8 cellular contexts compared by ENCODE assay signal in genomic region chr6:80005406-80005805, GRCh38. TPM values are rescaled to one million over a fixed set of nuclear protein-coding genes. Genes with fewer than 3 reads are reported as not detected.
DNase-seq lines count a peak whose midpoint lies in the region; ATAC-seq and TF ChIP-seq lines count a peak whose summit lies in the region.

No MANE protein-coding gene starts in this region.

- no peak for ATAC-seq in activated CD8-positive, alpha-beta T cell treated with anti-CD3 and anti-CD28 coated beads, Interleukin-2, amount 10 ng/mL, durations not matched to agents 7 days and 5 days
- no peak for ATAC-seq in psoas muscle

- H3K36me3 ChIP-seq in ACC112 (ENCODE audit: insufficient read depth, low read length) (peaks cover 8% of the 10 kb centered on the region), H7 (replicated peaks; ENCODE audit: control insufficient read depth, insufficient read depth, low read length) (peaks cover 2% of the 10 kb centered on the region), psoas muscle (ENCODE audit: insufficient read depth in 1 of 2, low read depth in 1 of 2) (no peaks in the 10 kb centered on the region)

- H3K27me3 Mint-ChIP-seq in activated CD8-positive, alpha-beta T cell treated with anti-CD3 and anti-CD28 coated beads, Interleukin-2, amount 10 ng/mL, durations not matched to agents 7 days and 5 days (ENCODE audit: low read depth) = peaks cover 3% of the 10 kb centered on the region

- no peak for TF ChIP-seq CTCF in psoas muscle (IDR thresholded peaks at IDR 0.05)

- peaks cover 47% of the 10 kb centered on the region for H3K4me1 Mint-ChIP-seq in activated CD8-positive, alpha-beta T cell treated with anti-CD3 and anti-CD28 coated beads, Interleukin-2, amount 10 ng/mL, durations not matched to agents 7 days and 5 days (ENCODE audit: low read depth)

- peaks cover 39% of the 10 kb centered on the region for H3K36me3 Mint-ChIP-seq in activated CD8-positive, alpha-beta T cell treated with anti-CD3 and anti-CD28 coated beads, Interleukin-2, amount 10 ng/mL, durations not matched to agents 7 days and 5 days (ENCODE audit: low read depth)

- no peaks in the 10 kb centered on the region for H3K27me3 ChIP-seq in ACC112 (ENCODE audit: insufficient read depth, low read length)
- no peaks in the 10 kb centered on the region for H3K27me3 ChIP-seq in H7 (ENCODE audit: control insufficient read depth, insufficient read depth, low read length)
- peaks cover 0 to 3% (median 0%) of the 10 kb centered on the region in 3 donors for H3K27me3 ChIP-seq in psoas muscle (ENCODE audit: insufficient read depth in 3 of 3, low read length in 2 of 3)

- no peaks in the 10 kb centered on the region for H3K9me3 ChIP-seq in iPS-18c (ENCODE audit: control insufficient read depth, insufficient read depth, low read length)
- no peaks in the 10 kb centered on the region for H3K9me3 ChIP-seq in psoas muscle

- H2AFZ ChIP-seq in ACC112 (ENCODE audit: low read length, unreplicated experiment) = peak overlapping the region; percentile 50

- DNase-seq in H7 (no peak), superior temporal gyrus (ENCODE audit: extremely low spot score) (no peak), psoas muscle (no peak), D341Med (ENCODE audit: low spot score) (no peak), NCI-H2196 (lab: John Stamatoyannopoulos, UW; ENCODE audit: unreplicated experiment) (no peak)
- DNase-seq in activated CD8-positive, alpha-beta T cell treated with anti-CD3 and anti-CD28 coated beads, Interleukin-2, amount 10 ng/mL, durations not matched to agents 7 days and 5 days = no peak

- H3K27ac ChIP-seq in ACC112 (ENCODE audit: low read depth, low read length) (no peak overlapping the region), psoas muscle (no peak overlapping the region)

- no peaks in the 10 kb centered on the region for H3K9me3 Mint-ChIP-seq in activated CD8-positive, alpha-beta T cell treated with anti-CD3 and anti-CD28 coated beads, Interleukin-2, amount 10 ng/mL, durations not matched to agents 7 days and 5 days (ENCODE audit: insufficient read depth)

- H3K4me3 Mint-ChIP-seq in activated CD8-positive, alpha-beta T cell treated with anti-CD3 and anti-CD28 coated beads, Interleukin-2, amount 10 ng/mL, durations not matched to agents 7 days and 5 days = peak overlapping the region; percentile 92

- peaks cover 30% of the 10 kb centered on the region for H3K79me2 ChIP-seq in ACC112 (ENCODE audit: control insufficient read depth, insufficient read depth, low read length, unreplicated experiment)

- CTCF ChIA-PET in activated CD8-positive, alpha-beta T cell treated with anti-CD3 and anti-CD28 coated beads, Interleukin-2, amount 10 ng/mL, durations not matched to agents 7 days and 5 days (lab: Charles Lee) = interaction anchor here (13.0 kb wide), 1 partner anchor 56 kb away, joined by 108 read pairs; no protein-coding TSS in a partner anchor

- H3K4me1 ChIP-seq in ACC112 (ENCODE audit: control insufficient read depth, insufficient read depth, low read length, unreplicated experiment) (peaks cover 21% of the 10 kb centered on the region), psoas muscle (no peaks in the 10 kb centered on the region)

- H3K27ac Mint-ChIP-seq in activated CD8-positive, alpha-beta T cell treated with anti-CD3 and anti-CD28 coated beads, Interleukin-2, amount 10 ng/mL, durations not matched to agents 7 days and 5 days = peak overlapping the region; percentile 99

- 39 to 40% (median 40%) methylated on average over 6 of the region's 6 CpGs for WGBS in psoas muscle, 3 donors

- intact Hi-C loops in psoas muscle (cut with DNase I) = no loop called here

- POLR2A ChIA-PET in activated CD8-positive, alpha-beta T cell treated with anti-CD3 and anti-CD28 coated beads, Interleukin-2, amount 10 ng/mL, durations not matched to agents 7 days and 5 days (lab: Charles Lee) = interaction anchor here (0.8 kb wide), 1 partner anchor 21 kb away, joined by 3 read pairs; no protein-coding TSS in a partner anchor

- peak overlapping the region; percentile 86 for H3K4me3 ChIP-seq in ACC112 (ENCODE audit: low read depth, low read length)
- H3K4me3 ChIP-seq in H7 (ENCODE audit: insufficient read depth, low read depth, low read length) = peak overlapping the region; percentile 42
- H3K4me3 ChIP-seq in iPS-18c (ENCODE audit: insufficient read depth, low read depth, low read length) = peak overlapping the region; percentile 84
- no peak overlapping the region for H3K4me3 ChIP-seq in psoas muscle

RNA-seq across cellular contexts. Expression of gene TTK, which starts 1.0 kb away (rescaled TPM):
- total RNA-seq in H7 (2014; rRNA removed; shearing (Covaris generic)) = 69.0 and 97.9 TPM in 2 replicates
- total RNA-seq in activated CD8-positive, alpha-beta T cell treated with anti-CD3 and anti-CD28 coated beads, Interleukin-2, amount 10 ng/mL, durations not matched to agents 7 days and 5 days = 10 to 100 TPM; 40.9 to 47.8 TPM
- total RNA-seq in psoas muscle = under 1 TPM in 1 of 4 donors, not detected in 3; 0.15 TPM
- under 1 TPM; 0.10 to 0.22 (median 0.14) TPM for polyA plus RNA-seq in psoas muscle

RNA-seq across cellular contexts. Expression of gene ELOVL4, which starts 58.1 kb away (rescaled TPM):
- 4.8 and 5.1 TPM in 2 replicates for total RNA-seq in H7 (2014; rRNA removed; shearing (Covaris generic))
- total RNA-seq in activated CD8-positive, alpha-beta T cell treated with anti-CD3 and anti-CD28 coated beads, Interleukin-2, amount 10 ng/mL, durations not matched to agents 7 days and 5 days = under 1 TPM; 0.55 to 0.74 TPM
- under 1 TPM; 0.06 to 0.24 (median 0.11) TPM for total RNA-seq in psoas muscle
- under 1 TPM; 0.01 to 0.12 (median 0.09) TPM for polyA plus RNA-seq in psoas muscle

Comparison
In these comparisons a context has a peak if more than half of its experiments do, and no peak if none do; other contexts are left out.
1. RNA of gene TTK, which starts 1.0 kb away (total RNA-seq): 69.0 to 97.9 TPM in H7 and 40.9 to 47.8 TPM in activated CD8-positive, alpha-beta T cell treated with anti-CD3 and anti-CD28 coated beads, Interleukin-2, amount 10 ng/mL, durations not matched to agents 7 days and 5 days; 0.15 TPM in psoas muscle; every median in the first group is over 10 times any median in the second.